ENCODE assay signal across 10 cellular contexts in genomic region chr22:43002198-43002577, GRCh38. TPM values are rescaled to one million over a fixed set of nuclear protein-coding genes. Genes with fewer than 3 reads are reported as not detected.
DNase-seq lines count a peak whose midpoint lies in the region; ATAC-seq, FAIRE-seq and TF ChIP-seq lines count a peak whose summit lies in the region.
"Had no signal": no experiment of that assay in that cellular context is flagged by ENCODE, and none has a peak within 500 bp of the region (broad histone marks: within the 10 kb centered on the region; RNA-seq: fewer than 3 reads in every experiment).

No MANE protein-coding gene starts in this region.

- peak overlapping the region; percentile 74 for H3K27ac ChIP-seq in RWPE1
- H3K27ac ChIP-seq in endothelial cell of umbilical vein (ENCODE audit: insufficient read depth, low read depth, low read length) = peak overlapping the region; percentile 78
- H3K27ac ChIP-seq in prostate gland = peak overlapping the region; percentile 71 to 78
- H3K27ac ChIP-seq in uterus = peak overlapping the region in 1 of 2 donors; percentile 18

- peaks cover 81% of the 10 kb centered on the region for H3K79me2 ChIP-seq in endothelial cell of umbilical vein (ENCODE audit: control insufficient read depth, insufficient read depth, low read length)

- no peaks in the 10 kb centered on the region for H3K36me3 ChIP-seq in endothelial cell of umbilical vein (ENCODE audit: control insufficient read depth in 2 of 2, extremely low read depth in 1 of 2, insufficient read depth in 2 of 2, low read length in 2 of 2)
- no peaks in the 10 kb centered on the region for H3K36me3 ChIP-seq in prostate gland
- no peaks in the 10 kb centered on the region for H3K36me3 ChIP-seq in uterus

- POLR2A ChIA-PET in RWPE1 (lab: Yijun Ruan, JAX; ENCODE audit: low non-redundant PET) (no interaction called here), endothelial cell of umbilical vein (lab: Charles Lee) (interaction anchor here (1.4 to 2.5 kb wide), 2 partner anchors 11 to 13 kb away, joined by 3 to 14 read pairs; partner anchors contain the start of gene PACSIN2)

- FAIRE-seq in endothelial cell of umbilical vein (lab: Jason Lieb, UNC) = peak; percentile 90
- FAIRE-seq: colon had no signal

- no peak for ATAC-seq in GM18520 (IDR thresholded peaks at IDR 0.05; ENCODE audit: unreplicated experiment)

- H3K9me3 ChIP-seq in endothelial cell of umbilical vein (replicated peaks; ENCODE audit: control insufficient read depth, insufficient read depth, low read length) (no peaks in the 10 kb centered on the region), prostate gland (no peaks in the 10 kb centered on the region), uterus (no peaks in the 10 kb centered on the region)

- no peak for TF ChIP-seq POLR2A in endothelial cell of umbilical vein (IDR thresholded peaks at IDR 0.05; ENCODE audit: low read depth, low read length)
- no peak for TF ChIP-seq POLR2A in prostate gland (IDR thresholded peaks at IDR 0.05)
- TF ChIP-seq POLR2A in uterus (IDR thresholded peaks at IDR 0.05) = no peak

- DNase-seq in GM12864 (ENCODE audit: low read depth) (no peak), RWPE1 (ENCODE audit: low spot score) (peak; percentile 34), endothelial cell of umbilical vein (ENCODE audit: low read depth, low spot score) (peak; percentile 72), prostate gland (ENCODE audit: low spot score) (no peak), midbrain (lab: John Stamatoyannopoulos, UW) (no peak), uterus (no peak), DMS 273 (lab: John Stamatoyannopoulos, UW; ENCODE audit: unreplicated experiment) (no peak)
- DNase-seq: posterior cingulate gyrus had no signal

- CTCF ChIA-PET in RWPE1 (lab: Yijun Ruan, JAX) (interaction anchor here (0.6 kb wide), 1 partner anchor 58 kb away, joined by 3 read pairs; no protein-coding TSS in a partner anchor), endothelial cell of umbilical vein (lab: Charles Lee) (interaction anchor here (0.9 to 3.4 kb wide), 6 partner anchors 12 to 76 kb away, joined by 3 to 26 read pairs (median 8); partner anchors contain the start of gene PACSIN2)

- TF ChIP-seq CTCF in GM12864 (IDR thresholded peaks at IDR 0.05; ENCODE audit: low read depth, low read length, missing control alignments) (no peak), RWPE1 (conservative IDR thresholded peaks at IDR 0.05; ENCODE audit: low read depth) (no peak), endothelial cell of umbilical vein (IDR thresholded peaks at IDR 0.05; ENCODE audit: extremely low read depth in 1 of 2, insufficient read depth in 1 of 2, low read depth in 1 of 2, low read length in 2 of 2) (no peak), prostate gland (IDR thresholded peaks at IDR 0.05) (no peak), uterus (IDR thresholded peaks at IDR 0.05) (no peak)

- dilution Hi-C loops in endothelial cell of umbilical vein (cut with MboI; ENCODE audit: extremely low pct_ligation_motif_present, low sequenced_read_pairs) = no loop called here

- H3K4me3 ChIP-seq in GM12864 (ENCODE audit: low read depth, low read length) (peak overlapping the region; percentile 7; the same call in 1 of the 2 replicates), endothelial cell of umbilical vein (replicated peaks in 1 of 3; ENCODE audit: insufficient read depth in 1 of 3, low read depth in 1 of 3, low read length in 3 of 3) (peak overlapping the region in 1 of 3 experiments; percentile 16), prostate gland (no peak overlapping the region), uterus (no peak overlapping the region)

- WGBS in prostate gland = 66% methylated on average over 5 of the region's 5 CpGs

- H3K4me2 ChIP-seq in endothelial cell of umbilical vein (ENCODE audit: insufficient read depth, low read length) = peak overlapping the region; percentile 44

- BruUV-seq in endothelial cell of umbilical vein (replicated peaks; lab: Mats Ljungman, UMichigan) = no TSS peak

- H3K9ac ChIP-seq in endothelial cell of umbilical vein (replicated peaks; ENCODE audit: extremely low read depth, insufficient read depth, low read length) = peak overlapping the region; percentile 17

- no peaks in the 10 kb centered on the region for H4K20me1 ChIP-seq in endothelial cell of umbilical vein (replicated peaks; ENCODE audit: control insufficient read depth, extremely low read depth, insufficient read depth, low read length)

- H2AFZ ChIP-seq in endothelial cell of umbilical vein (ENCODE audit: low read depth, low read length) = no peak overlapping the region

- no peaks in the 10 kb centered on the region for H3K9me1 ChIP-seq in endothelial cell of umbilical vein (replicated peaks; ENCODE audit: control insufficient read depth, extremely low read depth, insufficient read depth, low read length)

- intact Hi-C loops in endothelial cell of umbilical vein (cut with micrococcal nuclease) = loop anchor here (2.0 to 5.0 kb wide), 2 partner anchors 41 to 60 kb away; no protein-coding TSS in a partner anchor
- intact Hi-C loops in prostate gland (cut with DNase I) = no loop called here
- intact Hi-C loops in uterus (cut with DNase I; ENCODE audit: low total_unique reads) = no loop called here

- peaks cover 59% of the 10 kb centered on the region for H3K4me1 ChIP-seq in endothelial cell of umbilical vein (ENCODE audit: control insufficient read depth, extremely low read depth, insufficient read depth, low read length)
- peaks cover 14% of the 10 kb centered on the region for H3K4me1 ChIP-seq in prostate gland (replicated peaks)
- peaks cover 5 to 9% of the 10 kb centered on the region in 2 donors for H3K4me1 ChIP-seq in uterus

- no peaks in the 10 kb centered on the region for H3K27me3 ChIP-seq in endothelial cell of umbilical vein (ENCODE audit: control insufficient read depth in 2 of 2, insufficient read depth in 2 of 2, low read length in 2 of 2)
- H3K27me3 ChIP-seq in prostate gland (replicated peaks; ENCODE audit: insufficient read depth) = no peaks in the 10 kb centered on the region
- H3K27me3 ChIP-seq in uterus = no peaks in the 10 kb centered on the region

TF ChIP-seq in endothelial cell of umbilical vein, 7 proteins besides CTCF, POLR2A, EP300 and RAD21:
- TF ChIP-seq GATA2 (IDR thresholded peaks at IDR 0.05; ENCODE audit: insufficient read depth, insufficient read length, low read depth, low read length) = peak; percentile 70
- no peak for TF ChIP-seq POLR2AphosphoS5 (IDR thresholded peaks at IDR 0.05; ENCODE audit: insufficient read depth, low read depth, low read length)
- no peak for TF ChIP-seq MYC (IDR thresholded peaks at IDR 0.05; ENCODE audit: low read depth, low read length)
- peak; percentile 88 for TF ChIP-seq FOS (IDR thresholded peaks at IDR 0.05; ENCODE audit: borderline replicate concordance, insufficient read depth, low read length)
- no peak for TF ChIP-seq MAX (IDR thresholded peaks at IDR 0.05; ENCODE audit: insufficient read depth, insufficient read length)
- TF ChIP-seq EZH2 (IDR thresholded peaks at IDR 0.05; ENCODE audit: borderline replicate concordance, low read depth, low read length, severe bottlenecking) = no peak
- peak; percentile 80 for TF ChIP-seq JUN (IDR thresholded peaks at IDR 0.05; ENCODE audit: borderline replicate concordance, insufficient read depth, insufficient read length, low read depth)
TF ChIP-seq in endothelial cell of umbilical vein: peak in this region for 3.

RNA-seq across cellular contexts. Expression of gene PACSIN2, which starts 12.8 kb away (rescaled TPM):
- total RNA-seq in endothelial cell of umbilical vein = 63.9 and 64.5 TPM in 2 replicates
- polyA plus RNA-seq in endothelial cell of umbilical vein = 37.7 and 46.2 TPM in 2 replicates
- 51.2 and 52.3 TPM in 2 replicates for polyA plus RNA-seq in endothelial cell of umbilical vein (2011; cell fraction: cytosol; rRNA removed)
- 43.0 and 55.9 TPM in 2 replicates for polyA plus RNA-seq in endothelial cell of umbilical vein (2011; cell fraction: nucleus; rRNA removed)
- 35.2 and 38.2 TPM in 2 replicates for polyA plus RNA-seq in endothelial cell of umbilical vein (2012)
- polyA minus RNA-seq in endothelial cell of umbilical vein = 32.5 and 34.4 TPM in 2 replicates
- polyA minus RNA-seq in endothelial cell of umbilical vein (2011; cell fraction: cytosol; rRNA and poly(A)+ RNA removed) = 12.3 TPM
- 20.3 and 24.5 TPM in 2 replicates for polyA minus RNA-seq in endothelial cell of umbilical vein (2011; cell fraction: nucleus; rRNA and poly(A)+ RNA removed)
- 10 to 100 TPM; 78.0 to 87.1 TPM for total RNA-seq in prostate gland
- 10 to 100 TPM; 34.4 to 66.1 (median 48.0) TPM for total RNA-seq in uterus

Comparison
In these comparisons a context has a peak if more than half of its experiments do, and no peak if none do; other contexts are left out.
1. DNase-seq: peak in RWPE1 (single experiment) and endothelial cell of umbilical vein (single experiment); none in GM12864 (single experiment), prostate gland (single experiment), midbrain (single experiment), uterus (0 of 2) and DMS 273 (single experiment).